8 cellular contexts compared by ENCODE assay signal in genomic region chr12:123388218-123388947, GRCh38. TPM values are rescaled to one million over a fixed set of nuclear protein-coding genes. Genes with fewer than 3 reads are reported as not detected.
DNase-seq lines count a peak whose midpoint lies in the region; ATAC-seq, FAIRE-seq and TF ChIP-seq lines count a peak whose summit lies in the region.

No MANE protein-coding gene starts in this region.

- intact Hi-C loops in left colon (cut with DNase I, micrococcal nuclease), result no loop called here

- H3K27ac ChIP-seq in cingulate gyrus (ENCODE audit: low read depth, low read length), result peak overlapping the region; percentile 94

- TF ChIP-seq POLR2A in GM12891 (IDR thresholded peaks at IDR 0.05; ENCODE audit: low read depth, low read length), result no peak

- DNase-seq in GM12891 (ENCODE audit: insufficient read length, low spot score) (peak; percentile 82), NCI-H226 (peak; percentile 68), left colon (peak; percentile 74 to 82), cortex of kidney (lab: John Stamatoyannopoulos, UW) (no peak)
- DNase-seq in activated CD4-positive, alpha-beta T cell treated with anti-CD3 and anti-CD28 coated beads for 4 hours, result peak; percentile 67 to 70
- DNase-seq in stimulated activated CD4-positive, alpha-beta T cell treated with anti-CD3 and anti-CD28 coated beads, Interleukin-2, amount 100 ng/mL, for 24 hours, result peak; percentile 77 to 81

- FAIRE-seq in GM12891 (lab: Jason Lieb, UNC), result peak; percentile 61

- peak; percentile 42 for ATAC-seq in HG02763 (IDR thresholded peaks at IDR 0.05; ENCODE audit: unreplicated experiment)
- peak; percentile 56 for ATAC-seq in left colon

TF ChIP-seq in GM12891, 5 proteins besides CTCF, POLR2A, EP300 and RAD21:
- TF ChIP-seq POU2F2 (IDR thresholded peaks at IDR 0.05; ENCODE audit: low read depth, low read length) (no peak), POLR2AphosphoS5 (IDR thresholded peaks at IDR 0.05; ENCODE audit: low read depth, low read length) (0 out of 2 replicates have a peak, but pooled peaks have one; percentile 30)

RNA-seq across cellular contexts. Expression of gene KMT5A, which starts 4.5 kb away (rescaled TPM):
- polyA plus RNA-seq in GM12891 (2012; ENCODE audit: low read depth, missing spikeins), result 26.4 TPM
- total RNA-seq in left colon, result 10 to 100 TPM; 38.3 to 52.0 TPM

RNA-seq across cellular contexts. Expression of gene SBNO1, which starts 23.7 kb away (rescaled TPM):
- polyA plus RNA-seq in GM12891 (2012; ENCODE audit: low read depth, missing spikeins), result 13.5 TPM
- 10 to 100 TPM; 28.3 to 31.0 TPM for total RNA-seq in left colon

RNA-seq across cellular contexts. Expression of gene RILPL2, which starts 48.1 kb away (rescaled TPM):
- 14.4 TPM for polyA plus RNA-seq in GM12891 (2012; ENCODE audit: low read depth, missing spikeins)
- 1 to 10 TPM; 1.1 to 1.9 TPM for total RNA-seq in left colon
